In genomic region chr9:35675204-35675603, GRCh38 we compare ENCODE assay signal across 8 cellular contexts. TPM values are rescaled to one million over a fixed set of nuclear protein-coding genes. Genes with fewer than 3 reads are reported as not detected.
A peak's percentile ranks its signal among the peaks of the same experiment; 100 is the strongest.
DNase-seq lines count a peak whose midpoint lies in the region; ATAC-seq and TF ChIP-seq lines count a peak whose summit lies in the region.

No MANE protein-coding gene starts in this region.

- peaks cover 32% of the 10 kb centered on the region for H3K27me3 Mint-ChIP-seq in activated T-helper 2 cell treated with anti-CD3 and anti-CD28 coated beads, Interferon-gamma antibody, Interleukin-2, Interleukin-4, amounts not matched to agents 10 μg/mL and 5 μg/mL and 100 μg/mL, durations not matched to agents 14 hours and 24 hours and 36 hours (ENCODE audit: low read depth)

- peaks cover 5% of the 10 kb centered on the region; the same call in 1 of the 2 replicates for H3K4me1 ChIP-seq in ES-I3 (ENCODE audit: insufficient read depth, low read length)

- H3K27ac Mint-ChIP-seq in activated T-helper 2 cell treated with anti-CD3 and anti-CD28 coated beads, Interferon-gamma antibody, Interleukin-2, Interleukin-4, amounts not matched to agents 10 μg/mL and 5 μg/mL and 100 μg/mL, durations not matched to agents 14 hours and 24 hours and 36 hours: no peak overlapping the region

- peak overlapping the region; percentile 17 for H3K4me3 Mint-ChIP-seq in activated T-helper 2 cell treated with anti-CD3 and anti-CD28 coated beads, Interferon-gamma antibody, Interleukin-2, Interleukin-4, amounts not matched to agents 10 μg/mL and 5 μg/mL and 100 μg/mL, durations not matched to agents 14 hours and 24 hours and 36 hours (ENCODE audit: low read depth)

- no peaks in the 10 kb centered on the region for H3K9me3 Mint-ChIP-seq in activated T-helper 2 cell treated with anti-CD3 and anti-CD28 coated beads, Interferon-gamma antibody, Interleukin-2, Interleukin-4, amounts not matched to agents 10 μg/mL and 5 μg/mL and 100 μg/mL, durations not matched to agents 14 hours and 24 hours and 36 hours

- H3K36me3 Mint-ChIP-seq in activated T-helper 2 cell treated with anti-CD3 and anti-CD28 coated beads, Interferon-gamma antibody, Interleukin-2, Interleukin-4, amounts not matched to agents 10 μg/mL and 5 μg/mL and 100 μg/mL, durations not matched to agents 14 hours and 24 hours and 36 hours (ENCODE audit: low read depth): no peaks in the 10 kb centered on the region

- H3K9ac ChIP-seq in ES-I3 (ENCODE audit: low read depth, low read length): peak overlapping the region; percentile 74

- intact Hi-C loops in activated T-helper 2 cell treated with anti-CD3 and anti-CD28 coated beads, Interferon-gamma antibody, Interleukin-2, Interleukin-4, amounts not matched to agents 10 μg/mL and 5 μg/mL and 100 μg/mL, durations not matched to agents 14 hours and 24 hours and 36 hours (cut with micrococcal nuclease): no loop called here

- no peaks in the 10 kb centered on the region for H3K9me3 ChIP-seq in ES-I3 (ENCODE audit: control insufficient read depth, insufficient read depth, low read length)

- ATAC-seq in GM21515 (IDR thresholded peaks at IDR 0.05; ENCODE audit: unreplicated experiment): no peak

- H3K4me3 ChIP-seq in iPS-11a (ENCODE audit: low read depth, low read length): peak overlapping the region; percentile 61
- H3K4me3 ChIP-seq in retinal pigment epithelial cell (ENCODE audit: low read length): peak overlapping the region; percentile 56

- H3K4me1 Mint-ChIP-seq in activated T-helper 2 cell treated with anti-CD3 and anti-CD28 coated beads, Interferon-gamma antibody, Interleukin-2, Interleukin-4, amounts not matched to agents 10 μg/mL and 5 μg/mL and 100 μg/mL, durations not matched to agents 14 hours and 24 hours and 36 hours (ENCODE audit: low read depth): peaks cover 5% of the 10 kb centered on the region

- H3K36me3 ChIP-seq in ES-I3 (ENCODE audit: insufficient read depth, low read length): no peaks in the 10 kb centered on the region

- TF ChIP-seq CTCF in retinal pigment epithelial cell (conservative IDR thresholded peaks at IDR 0.05; ENCODE audit: low read depth, low read length): no peak

- DNase-seq in activated T-helper 2 cell treated with anti-CD3 and anti-CD28 coated beads, Interferon-gamma antibody, Interleukin-2, Interleukin-4, amounts not matched to agents 10 μg/mL and 5 μg/mL and 100 μg/mL, durations not matched to agents 14 hours and 24 hours and 36 hours (ENCODE audit: low spot score): no peak
- DNase-seq in retinal pigment epithelial cell (ENCODE audit: low read depth) (no peak), SW480 (ENCODE audit: low spot score) (no peak), AG08396 (ENCODE audit: low spot score) (no peak), midbrain (lab: John Stamatoyannopoulos, UW) (no peak)

RNA-seq across cellular contexts. Expression of gene CA9, which starts 1.5 kb away (rescaled TPM):
- 0.89 and 1.2 TPM in 2 replicates for total RNA-seq in activated T-helper 2 cell treated with anti-CD3 and anti-CD28 coated beads, Interferon-gamma antibody, Interleukin-2, Interleukin-4, amounts not matched to agents 10 μg/mL and 5 μg/mL and 100 μg/mL, durations not matched to agents 14 hours and 24 hours and 36 hours

RNA-seq across cellular contexts. Expression of gene ARHGEF39, which starts 10.2 kb away (rescaled TPM):
- total RNA-seq in activated T-helper 2 cell treated with anti-CD3 and anti-CD28 coated beads, Interferon-gamma antibody, Interleukin-2, Interleukin-4, amounts not matched to agents 10 μg/mL and 5 μg/mL and 100 μg/mL, durations not matched to agents 14 hours and 24 hours and 36 hours: 11.1 and 12.3 TPM in 2 replicates

RNA-seq across cellular contexts. Expression of gene TPM2, which starts 14.5 kb away (rescaled TPM):
- total RNA-seq in activated T-helper 2 cell treated with anti-CD3 and anti-CD28 coated beads, Interferon-gamma antibody, Interleukin-2, Interleukin-4, amounts not matched to agents 10 μg/mL and 5 μg/mL and 100 μg/mL, durations not matched to agents 14 hours and 24 hours and 36 hours: 4.1 and 4.6 TPM in 2 replicates

RNA-seq across cellular contexts. Expression of gene CCDC107, which starts 17.1 kb away (rescaled TPM):
- 23.0 TPM in 2 replicates for total RNA-seq in activated T-helper 2 cell treated with anti-CD3 and anti-CD28 coated beads, Interferon-gamma antibody, Interleukin-2, Interleukin-4, amounts not matched to agents 10 μg/mL and 5 μg/mL and 100 μg/mL, durations not matched to agents 14 hours and 24 hours and 36 hours

RNA-seq across cellular contexts. Expression of gene RMRP, which starts 17.4 kb away (rescaled TPM):
- 5,290 and 6,583 TPM in 2 replicates for total RNA-seq in activated T-helper 2 cell treated with anti-CD3 and anti-CD28 coated beads, Interferon-gamma antibody, Interleukin-2, Interleukin-4, amounts not matched to agents 10 μg/mL and 5 μg/mL and 100 μg/mL, durations not matched to agents 14 hours and 24 hours and 36 hours
